8 cellular contexts compared by ENCODE assay signal in the genomic region with DNA sequence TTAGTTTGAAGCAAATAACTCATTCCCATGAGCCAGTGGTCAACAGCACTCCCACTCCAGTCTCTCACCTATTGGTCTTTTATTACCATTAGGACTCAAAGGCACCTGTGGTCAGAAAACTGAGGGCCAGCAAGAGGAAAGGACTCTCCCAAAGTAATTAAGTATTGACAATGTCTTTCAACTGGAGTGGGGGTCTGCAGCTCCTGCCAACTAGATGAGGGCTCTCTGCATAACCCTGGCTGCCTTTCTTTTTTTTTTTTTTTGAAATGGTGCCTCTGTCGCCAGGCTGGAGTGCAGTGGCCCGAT. TPM values are rescaled to one million over a fixed set of nuclear protein-coding genes. Genes with fewer than 3 reads are reported as not detected.
A peak's percentile ranks its signal among the peaks of the same experiment; 100 is the strongest.
DNase-seq lines count a peak whose midpoint lies in the region; ATAC-seq and TF ChIP-seq lines count a peak whose summit lies in the region.

No MANE protein-coding gene starts in this region.

- peaks cover 46% of the 10 kb centered on the region for H3K4me1 Mint-ChIP-seq in activated T-cell treated with anti-CD3 and anti-CD28 coated beads, Interleukin-2, amount 50 U/mL, for 24 hours (ENCODE audit: low read depth)

- ATAC-seq in activated naive CD4-positive, alpha-beta T cell treated with anti-CD3 and anti-CD28 coated beads, Interleukin-2, amount 50 U/mL, for 72 hours, result no peak
- ATAC-seq in lower lobe of right lung (no peak), HG03280 (IDR thresholded peaks at IDR 0.05; ENCODE audit: unreplicated experiment) (no peak), GM21825 (IDR thresholded peaks at IDR 0.05; ENCODE audit: unreplicated experiment) (no peak), GM21737 (IDR thresholded peaks at IDR 0.05; ENCODE audit: unreplicated experiment) (no peak)

- no peak for TF ChIP-seq POLR2A in testis (IDR thresholded peaks at IDR 0.05)

- H3K9me3 ChIP-seq in lower lobe of right lung (no peaks in the 10 kb centered on the region), testis (no peaks in the 10 kb centered on the region)

- peak overlapping the region; percentile 95 for H3K27ac Mint-ChIP-seq in activated T-cell treated with anti-CD3 and anti-CD28 coated beads, Interleukin-2, amount 50 U/mL, for 24 hours
- H3K27ac Mint-ChIP-seq in activated naive CD4-positive, alpha-beta T cell treated with anti-CD3 and anti-CD28 coated beads, Interleukin-2, amount 50 U/mL, for 72 hours, result peak overlapping the region; percentile 91 to 97

- no peak for TF ChIP-seq CTCF in lower lobe of right lung (IDR thresholded peaks at IDR 0.05)
- no peak for TF ChIP-seq CTCF in testis (IDR thresholded peaks at IDR 0.05)

- H3K36me3 ChIP-seq in lower lobe of right lung (peaks cover 9% of the 10 kb centered on the region), testis (ENCODE audit: low read depth, missing control alignments) (no peaks in the 10 kb centered on the region)

- H3K4me1 ChIP-seq in lower lobe of right lung (peaks cover 16% of the 10 kb centered on the region), testis (peaks cover 11% of the 10 kb centered on the region)

- DNase-seq in activated T-cell treated with anti-CD3 and anti-CD28 coated beads, Interleukin-2, amount 50 U/mL, for 24 hours, result peak; percentile 33
- DNase-seq in activated T-cell treated with anti-CD3 and anti-CD28 coated beads for 4 hours, result no peak
- no peak for DNase-seq in activated naive CD4-positive, alpha-beta T cell treated with anti-CD3 and anti-CD28 coated beads, Interleukin-2, amount 50 U/mL, for 72 hours (ENCODE audit: low spot score in 2 of 2)
- no peak for DNase-seq in lower lobe of right lung
- DNase-seq in testis, result no peak

- peak overlapping the region; percentile 98 for H3K4me3 Mint-ChIP-seq in activated T-cell treated with anti-CD3 and anti-CD28 coated beads, Interleukin-2, amount 50 U/mL, for 24 hours

- intact Hi-C loops in lower lobe of right lung (cut with DNase I) (no loop called here), testis (cut with DNase I; ENCODE audit: low total_unique reads) (no loop called here)

- H3K27me3 Mint-ChIP-seq in activated T-cell treated with anti-CD3 and anti-CD28 coated beads, Interleukin-2, amount 50 U/mL, for 24 hours, result no peaks in the 10 kb centered on the region

- H3K27ac ChIP-seq in lower lobe of right lung (peak overlapping the region; percentile 80), testis (peak overlapping the region in 1 of 2 donors; percentile 73)

- H3K27me3 ChIP-seq in lower lobe of right lung (ENCODE audit: low read depth) (no peaks in the 10 kb centered on the region), testis (no peaks in the 10 kb centered on the region)

- H3K36me3 Mint-ChIP-seq in activated T-cell treated with anti-CD3 and anti-CD28 coated beads, Interleukin-2, amount 50 U/mL, for 24 hours (ENCODE audit: low read depth), result peaks cover 44% of the 10 kb centered on the region
- H3K36me3 Mint-ChIP-seq in activated naive CD4-positive, alpha-beta T cell treated with anti-CD3 and anti-CD28 coated beads, Interleukin-2, amount 50 U/mL, for 72 hours, result peaks cover 19 to 37% of the 10 kb centered on the region in 2 donors

- 79 to 94% methylated on average over 2 of the region's 2 CpGs for WGBS in testis, 2 donors

- peak overlapping the region; percentile 69 for H3K4me3 ChIP-seq in lower lobe of right lung
- H3K4me3 ChIP-seq in testis, result peak overlapping the region; percentile 76 to 84

- H3K9me3 Mint-ChIP-seq in activated T-cell treated with anti-CD3 and anti-CD28 coated beads, Interleukin-2, amount 50 U/mL, for 24 hours, result peaks cover 4% of the 10 kb centered on the region
- peaks cover 0 to 7% of the 10 kb centered on the region in 2 donors for H3K9me3 Mint-ChIP-seq in activated naive CD4-positive, alpha-beta T cell treated with anti-CD3 and anti-CD28 coated beads, Interleukin-2, amount 50 U/mL, for 72 hours

RNA-seq across cellular contexts. Expression of a gene that starts 0.6 kb away (rescaled TPM):
- 100 to 1,000 TPM in 1 of 2 donors, 10 to 100 TPM in 1; 85.9 to 128 TPM for total RNA-seq in activated naive CD4-positive, alpha-beta T cell treated with anti-CD3 and anti-CD28 coated beads, Interleukin-2, amount 50 U/mL, for 72 hours
- total RNA-seq in lower lobe of right lung (54.7 TPM), testis (10 to 100 TPM; 64.9 to 76.1 TPM)
- 80.5 TPM for polyA plus RNA-seq in testis (ENCODE audit: insufficient read depth, low read depth, low replicate concordance)
